15 cellular contexts compared by ENCODE assay signal in genomic region chr20:64163776-64164122, GRCh38. TPM values are rescaled to one million over a fixed set of nuclear protein-coding genes. Genes with fewer than 3 reads are reported as not detected.
A peak's percentile ranks its signal among the peaks of the same experiment; 100 is the strongest.
DNase-seq lines count a peak whose midpoint lies in the region; ATAC-seq and TF ChIP-seq lines count a peak whose summit lies in the region.
"Had no signal": no experiment of that assay in that cellular context is flagged by ENCODE, and none has a peak within 500 bp of the region (broad histone marks: within the 10 kb centered on the region; RNA-seq: fewer than 3 reads in every experiment).

No MANE protein-coding gene starts in this region.

- DNase-seq in NCI-H2171 (lab: John Stamatoyannopoulos, UW) (peak; percentile 87), NCI-H2171 treated with DMSO at 0.1 percent for 48 hours (lab: John Stamatoyannopoulos, UW) (no peak), WERI-Rb-1 (no peak), endodermal cell (no peak), progenitor cell of endocrine pancreas (ENCODE audit: low spot score, unreplicated experiment) (no peak), SIG-M5 treated with dmso at 0.1 percent for 504 hours (lab: John Stamatoyannopoulos, UW; ENCODE audit: unreplicated experiment) (no peak), SHP77 (lab: John Stamatoyannopoulos, UW) (no peak)
- DNase-seq: ACHN; CD4-positive, alpha-beta memory T cell; DND-41; GDM1; H7 had no signal

- no peaks in the 10 kb centered on the region for H3K36me3 Mint-ChIP-seq in endodermal cell (ENCODE audit: low read depth)
- H3K36me3 Mint-ChIP-seq in progenitor cell of endocrine pancreas (ENCODE audit: insufficient read depth): no peaks in the 10 kb centered on the region

- H3K27ac Mint-ChIP-seq in endodermal cell (no peak overlapping the region), progenitor cell of endocrine pancreas (peak overlapping the region; percentile 82)
- H3K27ac Mint-ChIP-seq: CD4-positive, alpha-beta memory T cell; GM23338 had no signal

- H3K27me3 Mint-ChIP-seq in endodermal cell (ENCODE audit: insufficient read depth): peaks cover 16% of the 10 kb centered on the region
- peaks cover 71% of the 10 kb centered on the region for H3K27me3 Mint-ChIP-seq in progenitor cell of endocrine pancreas

- no peak overlapping the region for H3K4me3 Mint-ChIP-seq in endodermal cell
- no peak overlapping the region for H3K4me3 Mint-ChIP-seq in progenitor cell of endocrine pancreas (ENCODE audit: low read depth)
- H3K4me3 Mint-ChIP-seq: CD4-positive, alpha-beta memory T cell; GM23338 had no signal

- peaks cover 7% of the 10 kb centered on the region for H3K4me1 ChIP-seq in endodermal cell (ENCODE audit: control insufficient read depth, insufficient read depth, low read length)

- H3K27ac ChIP-seq in WERI-Rb-1 (peak overlapping the region; percentile 95), endodermal cell (ENCODE audit: low read depth, low read length) (peak overlapping the region; percentile 93)

- no peaks in the 10 kb centered on the region for H3K27me3 ChIP-seq in WERI-Rb-1 (ENCODE audit: insufficient read depth, low read depth, severe bottlenecking)
- peaks cover 23% of the 10 kb centered on the region for H3K27me3 ChIP-seq in endodermal cell (ENCODE audit: control insufficient read depth, insufficient read depth, low read length, poor library complexity, severe bottlenecking)

- no peaks in the 10 kb centered on the region for H3K36me3 ChIP-seq in WERI-Rb-1
- no peaks in the 10 kb centered on the region for H3K36me3 ChIP-seq in endodermal cell (ENCODE audit: control insufficient read depth, insufficient read depth, low read length)

- no peak for TF ChIP-seq CTCF in WERI-Rb-1 (IDR thresholded peaks at IDR 0.05; ENCODE audit: low read depth, low read length)
- TF ChIP-seq CTCF in endodermal cell (conservative IDR thresholded peaks at IDR 0.05): no peak
- TF ChIP-seq CTCF in progenitor cell of endocrine pancreas (IDR thresholded peaks at IDR 0.05; ENCODE audit: unreplicated experiment): no peak

- H3K9me3 ChIP-seq in WERI-Rb-1 (ENCODE audit: severe bottlenecking): no peaks in the 10 kb centered on the region
- H3K9me3 ChIP-seq in endodermal cell (ENCODE audit: control insufficient read depth, low read length): no peaks in the 10 kb centered on the region

- H3K4me1 Mint-ChIP-seq in endodermal cell: peaks cover 40% of the 10 kb centered on the region
- H3K4me1 Mint-ChIP-seq in progenitor cell of endocrine pancreas (ENCODE audit: low read depth): peaks cover 4% of the 10 kb centered on the region

- H3K9me3 Mint-ChIP-seq in endodermal cell: no peaks in the 10 kb centered on the region
- H3K9me3 Mint-ChIP-seq in progenitor cell of endocrine pancreas (ENCODE audit: low read depth): no peaks in the 10 kb centered on the region
- H3K9me3 Mint-ChIP-seq: GM23338 had no signal

- ATAC-seq in HG03196 (IDR thresholded peaks at IDR 0.05; ENCODE audit: unreplicated experiment): no peak
- ATAC-seq: GM23338 had no signal

- H3K4me3 ChIP-seq in WERI-Rb-1 (ENCODE audit: low read depth, low read length): peak overlapping the region; percentile 42
- H3K4me3 ChIP-seq in endodermal cell (ENCODE audit: low read length): no peak overlapping the region
- H3K4me3 ChIP-seq: GM23338 had no signal

- H3K9ac ChIP-seq in endodermal cell (ENCODE audit: extremely low read depth, low read length, poor library complexity, severe bottlenecking): no peak overlapping the region

- 94 to 100% methylated on average over 2 to 5 of the region's 5 CpGs for WGBS in endodermal cell (ENCODE audit: insufficient coverage in 1 of 2, insufficient read length in 1 of 2), 2 experiments

RNA-seq across cellular contexts. Expression of gene MYT1, which starts 0.5 kb away (rescaled TPM):
- total RNA-seq in endodermal cell (1 to 10 TPM; 2.4 to 4.5 TPM), progenitor cell of endocrine pancreas (1.9 and 2.3 TPM in 2 replicates)
- polyA plus RNA-seq in endodermal cell (2013, experiment 1 of 2): 9.6 TPM
- 8.4 TPM for polyA plus RNA-seq in endodermal cell (2013, experiment 2 of 2)
- total RNA-seq: CD4-positive, alpha-beta memory T cell had no signal
- polyA plus RNA-seq: CD4-positive, alpha-beta memory T cell had no signal

RNA-seq across cellular contexts. Expression of gene NPBWR2, which starts 56.4 kb away (rescaled TPM):
- not detected for total RNA-seq in endodermal cell
- polyA plus RNA-seq in endodermal cell (2013, experiment 1 of 2): not detected
- not detected for polyA plus RNA-seq in endodermal cell (2013, experiment 2 of 2)
- not detected in 2 replicates for total RNA-seq in progenitor cell of endocrine pancreas
- total RNA-seq: A172; CD4-positive, alpha-beta memory T cell; GM23338; H7 had no signal
- polyA plus RNA-seq: CD4-positive, alpha-beta memory T cell; GM23338 had no signal
